In the genomic region with DNA sequence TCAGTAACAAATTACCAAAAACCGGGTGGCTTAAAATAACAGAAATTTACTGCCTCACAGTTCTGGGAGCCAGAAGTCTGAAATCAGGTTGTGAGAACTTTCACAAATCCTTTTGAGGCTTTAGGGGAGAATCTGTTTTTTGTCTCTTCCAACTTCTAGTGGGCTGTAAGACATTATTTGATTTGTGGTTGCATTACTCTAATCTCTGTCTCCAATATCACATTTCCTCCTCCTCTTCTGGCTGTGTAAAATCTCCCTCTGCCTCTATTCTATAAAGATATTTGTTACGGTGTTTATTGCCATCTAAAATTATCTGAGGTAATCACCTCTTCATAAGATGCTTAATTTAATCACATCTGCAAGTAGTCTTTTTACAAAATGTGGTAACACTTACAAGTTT, we compare ENCODE assay signal across 17 cellular contexts.
DNase-seq lines count a peak whose midpoint lies in the region; ATAC-seq and TF ChIP-seq lines count a peak whose summit lies in the region.
"Had no signal": no experiment of that assay in that cellular context is flagged by ENCODE, and none has a peak within 500 bp of the region (broad histone marks: within the 10 kb centered on the region; RNA-seq: fewer than 3 reads in every experiment).

No MANE protein-coding gene starts in this region.

- no peaks in the 10 kb centered on the region for H3K9me3 ChIP-seq in neural progenitor cell (ENCODE audit: low read depth)
- H3K9me3 ChIP-seq: MG63 had no signal

- H3K27me3 Mint-ChIP-seq in mesothelial cell of epicardium (ENCODE audit: low read depth) (no peaks in the 10 kb centered on the region), neural progenitor cell (ENCODE audit: insufficient read depth, low read depth) (no peaks in the 10 kb centered on the region)
- H3K27me3 Mint-ChIP-seq: T-cell had no signal

- no peak overlapping the region for H3K4me3 Mint-ChIP-seq in mesothelial cell of epicardium
- no peak overlapping the region for H3K4me3 Mint-ChIP-seq in neural progenitor cell
- H3K4me3 Mint-ChIP-seq: CD4-positive, CD25-positive, alpha-beta regulatory T cell; T-cell had no signal

- H3K4me1 ChIP-seq in neural progenitor cell = no peaks in the 10 kb centered on the region

- H3K36me3 Mint-ChIP-seq in mesothelial cell of epicardium (no peaks in the 10 kb centered on the region), neural progenitor cell (no peaks in the 10 kb centered on the region)
- H3K36me3 Mint-ChIP-seq: CD4-positive, CD25-positive, alpha-beta regulatory T cell; T-cell had no signal

- H3K36me3 ChIP-seq in neural progenitor cell = no peaks in the 10 kb centered on the region
- H3K36me3 ChIP-seq: MG63 had no signal

- no peak overlapping the region for H2AFZ ChIP-seq in neural progenitor cell (replicated peaks)

- H3K27me3 ChIP-seq in neural progenitor cell = no peaks in the 10 kb centered on the region
- H3K27me3 ChIP-seq: MG63 had no signal

- H3K4me3 ChIP-seq in neural progenitor cell = no peak overlapping the region
- H3K4me3 ChIP-seq: MG63 had no signal

- no peak overlapping the region for H3K9ac ChIP-seq in neural progenitor cell

- H3K4me2 ChIP-seq in neural progenitor cell = no peak overlapping the region

- TF ChIP-seq CTCF in mesothelial cell of epicardium (IDR thresholded peaks at IDR 0.05; ENCODE audit: unreplicated experiment) (no peak), neural progenitor cell (IDR thresholded peaks at IDR 0.05) (no peak)

- peaks cover 14% of the 10 kb centered on the region for H3K4me1 Mint-ChIP-seq in mesothelial cell of epicardium
- H3K4me1 Mint-ChIP-seq in neural progenitor cell = peaks cover 8% of the 10 kb centered on the region
- H3K4me1 Mint-ChIP-seq: CD4-positive, CD25-positive, alpha-beta regulatory T cell; T-cell had no signal

- no peak overlapping the region for H3K27ac ChIP-seq in neural progenitor cell

- H4K20me1 ChIP-seq in neural progenitor cell (ENCODE audit: low read depth) = no peaks in the 10 kb centered on the region

- H3K27ac Mint-ChIP-seq in mesothelial cell of epicardium (peak overlapping the region; percentile 44), neural progenitor cell (no peak overlapping the region)
- H3K27ac Mint-ChIP-seq: CD4-positive, CD25-positive, alpha-beta regulatory T cell; T-cell had no signal

- no peaks in the 10 kb centered on the region for H3F3A ChIP-seq in neural progenitor cell (ENCODE audit: low read depth)

- H3K79me2 ChIP-seq in neural progenitor cell (ENCODE audit: low read depth) = no peaks in the 10 kb centered on the region

- no peak for ATAC-seq in SK-N-SH treated with all-trans-retinoic acid at 6 μM for 48 hours
- ATAC-seq: T-cell had no signal

- H3K9me3 Mint-ChIP-seq in mesothelial cell of epicardium (peaks cover 6% of the 10 kb centered on the region), neural progenitor cell (no peaks in the 10 kb centered on the region)

- DNase-seq in DMS 273 (lab: John Stamatoyannopoulos, UW; ENCODE audit: unreplicated experiment) (peak; percentile 43), NCI-H524 treated with DMSO at 0.1 percent for 48 hours (lab: John Stamatoyannopoulos, UW) (peak; percentile 53), mesothelial cell of epicardium (ENCODE audit: low spot score in 2 of 2, unreplicated experiment in 2 of 2) (no peak), neural progenitor cell (ENCODE audit: low spot score) (no peak), T1000 (lab: John Stamatoyannopoulos, UW) (no peak), H4 (ENCODE audit: low spot score) (no peak)
- DNase-seq in stimulated activated CD4-positive, alpha-beta T cell treated with anti-CD3 and anti-CD28 coated beads, Interleukin-4, amount 100 ng/mL, for 4 hours = no peak
- DNase-seq: CD4-positive, CD25-positive, alpha-beta regulatory T cell; GF-D8; KBM-7; MG63; NCI-H1694 treated with DMSO at 0.1 percent for 48 hours; NCI-H2081; NCI-H2227 treated with DMSO at 0.1 percent for 48 hours; SIG-M5; T-cell had no signal

TF ChIP-seq in SK-N-SH treated with all-trans-retinoic acid at 6 μM for 48 hours, 23 proteins besides CTCF, POLR2A, EP300 and RAD21 (continues in another document):
- no peak for TF ChIP-seq ZNF8 (CRISPR knock-in tag; IDR thresholded peaks at IDR 0.05)
- 0 out of 2 replicates have a peak, but pooled peaks have one; percentile 49 for TF ChIP-seq CSDC2 (CRISPR knock-in tag; IDR thresholded peaks at IDR 0.05)
- no peak for TF ChIP-seq TOX (CRISPR knock-in tag; IDR thresholded peaks at IDR 0.05; ENCODE audit: borderline replicate concordance)
- no peak for TF ChIP-seq RARB (CRISPR knock-in tag; IDR thresholded peaks at IDR 0.05)
- TF ChIP-seq ZFP3 (CRISPR knock-in tag; IDR thresholded peaks at IDR 0.05) = no peak
- peak; percentile 52; the same call in 1 of the 2 replicates for TF ChIP-seq CREB5 (CRISPR knock-in tag; IDR thresholded peaks at IDR 0.05; ENCODE audit: low read depth)
- peak; percentile 95 for TF ChIP-seq GLIS3 (CRISPR knock-in tag; IDR thresholded peaks at IDR 0.05)
- TF ChIP-seq, protein P1, sequence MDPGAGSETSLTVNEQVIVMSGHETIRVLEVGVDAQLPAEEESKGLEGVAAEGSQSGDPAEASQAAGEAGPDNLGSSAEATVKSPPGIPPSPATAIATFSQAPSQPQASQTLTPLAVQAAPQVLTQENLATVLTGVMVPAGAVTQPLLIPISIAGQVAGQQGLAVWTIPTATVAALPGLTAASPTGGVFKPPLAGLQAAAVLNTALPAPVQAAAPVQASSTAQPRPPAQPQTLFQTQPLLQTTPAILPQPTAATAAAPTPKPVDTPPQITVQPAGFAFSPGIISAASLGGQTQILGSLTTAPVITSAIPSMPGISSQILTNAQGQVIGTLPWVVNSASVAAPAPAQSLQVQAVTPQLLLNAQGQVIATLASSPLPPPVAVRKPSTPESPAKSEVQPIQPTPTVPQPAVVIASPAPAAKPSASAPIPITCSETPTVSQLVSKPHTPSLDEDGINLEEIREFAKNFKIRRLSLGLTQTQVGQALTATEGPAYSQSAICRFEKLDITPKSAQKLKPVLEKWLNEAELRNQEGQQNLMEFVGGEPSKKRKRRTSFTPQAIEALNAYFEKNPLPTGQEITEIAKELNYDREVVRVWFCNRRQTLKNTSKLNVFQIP (CRISPR knock-in tag; IDR thresholded peaks at IDR 0.05; ENCODE audit: borderline replicate concordance, low read depth) = no peak
- peak; percentile 96 for TF ChIP-seq ISL1 (CRISPR knock-in tag; IDR thresholded peaks at IDR 0.05)
- 0 out of 2 replicates have a peak, but pooled peaks have one; percentile 18 for TF ChIP-seq ZNF70 (CRISPR knock-in tag; IDR thresholded peaks at IDR 0.05)
- TF ChIP-seq, protein P2, sequence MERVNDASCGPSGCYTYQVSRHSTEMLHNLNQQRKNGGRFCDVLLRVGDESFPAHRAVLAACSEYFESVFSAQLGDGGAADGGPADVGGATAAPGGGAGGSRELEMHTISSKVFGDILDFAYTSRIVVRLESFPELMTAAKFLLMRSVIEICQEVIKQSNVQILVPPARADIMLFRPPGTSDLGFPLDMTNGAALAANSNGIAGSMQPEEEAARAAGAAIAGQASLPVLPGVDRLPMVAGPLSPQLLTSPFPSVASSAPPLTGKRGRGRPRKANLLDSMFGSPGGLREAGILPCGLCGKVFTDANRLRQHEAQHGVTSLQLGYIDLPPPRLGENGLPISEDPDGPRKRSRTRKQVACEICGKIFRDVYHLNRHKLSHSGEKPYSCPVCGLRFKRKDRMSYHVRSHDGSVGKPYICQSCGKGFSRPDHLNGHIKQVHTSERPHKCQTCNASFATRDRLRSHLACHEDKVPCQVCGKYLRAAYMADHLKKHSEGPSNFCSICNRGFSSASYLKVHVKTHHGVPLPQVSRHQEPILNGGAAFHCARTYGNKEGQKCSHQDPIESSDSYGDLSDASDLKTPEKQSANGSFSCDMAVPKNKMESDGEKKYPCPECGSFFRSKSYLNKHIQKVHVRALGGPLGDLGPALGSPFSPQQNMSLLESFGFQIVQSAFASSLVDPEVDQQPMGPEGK (CRISPR knock-in tag; IDR thresholded peaks at IDR 0.05; ENCODE audit: borderline replicate concordance) = peak; percentile 77; the same call in 1 of the 2 replicates
- no peak for TF ChIP-seq ZFP30 (CRISPR knock-in tag; IDR thresholded peaks at IDR 0.05)
- peak; percentile 67; the same call in 1 of the 2 replicates for TF ChIP-seq TSHZ2 (CRISPR knock-in tag; IDR thresholded peaks at IDR 0.05)
- no peak for TF ChIP-seq OSR1 (CRISPR knock-in tag; IDR thresholded peaks at IDR 0.05)
- TF ChIP-seq ESRRG (CRISPR knock-in tag; IDR thresholded peaks at IDR 0.05) = peak; percentile 78

Comparison
In these comparisons a context has a peak if more than half of its experiments do, and no peak if none do; other contexts are left out.
1. DNase-seq: peak in DMS 273 (single experiment) and NCI-H524 treated with DMSO at 0.1 percent for 48 hours (single experiment); none in mesothelial cell of epicardium (0 of 2), neural progenitor cell (single experiment), stimulated activated CD4-positive, alpha-beta T cell treated with anti-CD3 and anti-CD28 coated beads, Interleukin-4, amount 100 ng/mL, for 4 hours (0 of 2), T1000 (single experiment) and H4 (single experiment).